Comparison of ENCODE assay signal across 1 cellular context in genomic region chr2:127043367-127044164, GRCh38.
TF ChIP-seq lines count a peak whose summit lies in the region.

No MANE protein-coding gene starts in this region.

TF ChIP-seq in SK-N-SH treated with all-trans-retinoic acid at 6 μM for 48 hours, 23 proteins besides CTCF, POLR2A, EP300 and RAD21 (continued from another document):
- TF ChIP-seq ARNTL (CRISPR knock-in tag; IDR thresholded peaks at IDR 0.05; ENCODE audit: borderline replicate concordance, low read depth) (no peak), ZNF70 (CRISPR knock-in tag; IDR thresholded peaks at IDR 0.05) (no peak), ESRRG (CRISPR knock-in tag; IDR thresholded peaks at IDR 0.05) (no peak), PATZ1 (CRISPR knock-in tag; IDR thresholded peaks at IDR 0.05; ENCODE audit: borderline replicate concordance) (no peak), RARB (CRISPR knock-in tag; IDR thresholded peaks at IDR 0.05) (no peak), BACH2 (CRISPR knock-in tag; IDR thresholded peaks at IDR 0.05; ENCODE audit: borderline replicate concordance) (no peak), POU6F1 (CRISPR knock-in tag; IDR thresholded peaks at IDR 0.05; ENCODE audit: borderline replicate concordance, low read depth) (no peak), ZNF565 (CRISPR knock-in tag; conservative IDR thresholded peaks at IDR 0.05; ENCODE audit: low read depth) (no peak), ZFP3 (CRISPR knock-in tag; IDR thresholded peaks at IDR 0.05) (no peak)
TF ChIP-seq in SK-N-SH treated with all-trans-retinoic acid at 6 μM for 48 hours: peak in this region for 0.
